ENCODE assay signal across 8 cellular contexts in the genomic region with DNA sequence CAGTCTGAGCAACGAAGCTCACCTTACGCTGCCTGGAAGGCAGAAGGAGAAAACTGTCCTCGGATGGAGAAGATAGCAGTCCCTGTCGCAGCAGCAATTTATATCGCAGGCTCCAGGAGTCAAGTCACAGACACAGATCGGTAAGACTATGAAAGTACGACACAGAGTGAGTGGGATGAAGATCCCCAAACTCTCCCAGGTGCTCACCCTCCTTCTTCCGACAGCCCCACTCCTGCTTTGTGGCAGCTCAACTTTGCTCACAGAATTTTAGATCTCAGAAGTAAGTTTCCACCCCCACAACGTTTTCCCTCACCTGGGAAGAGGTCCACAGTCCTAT. TPM values are rescaled to one million over a fixed set of nuclear protein-coding genes. Genes with fewer than 3 reads are reported as not detected.
DNase-seq lines count a peak whose midpoint lies in the region; ATAC-seq, FAIRE-seq and TF ChIP-seq lines count a peak whose summit lies in the region.

No MANE protein-coding gene starts in this region.

- no peaks in the 10 kb centered on the region for H3K27me3 ChIP-seq in suprapubic skin

- H3K9me3 ChIP-seq in kidney (ENCODE audit: control insufficient read depth in 1 of 2, low read length in 2 of 2) (no peaks in the 10 kb centered on the region), suprapubic skin (no peaks in the 10 kb centered on the region)

- 1% methylated on average over 9 of the region's 9 CpGs for WGBS in suprapubic skin

- H3K4me3 ChIP-seq in AG09309 (ENCODE audit: control insufficient read depth, low read depth, low read length) (peak overlapping the region; percentile 61), HFF-Myc (replicated peaks; ENCODE audit: low read depth, low read length) (peak overlapping the region; percentile 92), kidney (ENCODE audit: low read length in 2 of 2) (peak overlapping the region; percentile 95 to 99), suprapubic skin (peak overlapping the region; percentile 73)

- peaks cover 42% of the 10 kb centered on the region for H3K4me1 Mint-ChIP-seq in activated naive CD8-positive, alpha-beta T cell treated with anti-CD3 and anti-CD28 coated beads, Interleukin-2, amount 50 U/mL, for 24 hours

- peaks cover 38% of the 10 kb centered on the region for H3K36me3 Mint-ChIP-seq in activated naive CD8-positive, alpha-beta T cell treated with anti-CD3 and anti-CD28 coated beads, Interleukin-2, amount 50 U/mL, for 24 hours (ENCODE audit: low read depth)

- H3K4me3 Mint-ChIP-seq in activated naive CD8-positive, alpha-beta T cell treated with anti-CD3 and anti-CD28 coated beads, Interleukin-2, amount 50 U/mL, for 24 hours: peak overlapping the region; percentile 94

- no peak for TF ChIP-seq EP300 in suprapubic skin (IDR thresholded peaks at IDR 0.05)

- intact Hi-C loops in kidney (cut with DNase I): loop anchor here (10.0 kb wide), 1 partner anchor 152 kb away; no protein-coding TSS in a partner anchor

- H3K36me3 ChIP-seq in kidney (ENCODE audit: control insufficient read depth in 1 of 2, insufficient read depth in 2 of 2, low read length in 2 of 2) (peaks cover 4 to 7% of the 10 kb centered on the region in 2 donors), suprapubic skin (peaks cover 16% of the 10 kb centered on the region)

- peak overlapping the region; percentile 62 to 84 for H3K27ac ChIP-seq in kidney (ENCODE audit: low read depth in 2 of 2, low read length in 2 of 2)
- H3K27ac ChIP-seq in suprapubic skin: peak overlapping the region; percentile 82

- no peak for DNase-seq in AG09309 (ENCODE audit: low read depth)
- no peak for DNase-seq in HFF-Myc (ENCODE audit: extremely low read depth, low read depth)
- no peak for DNase-seq in activated naive CD8-positive, alpha-beta T cell treated with anti-CD3 and anti-CD28 coated beads, Interleukin-2, amount 50 U/mL, for 24 hours
- no peak for DNase-seq in kidney
- DNase-seq in suprapubic skin (ENCODE audit: low spot score in 2 of 2): no peak
- DNase-seq in ACHN: no peak
- DNase-seq in GDM1 (lab: John Stamatoyannopoulos, UW): no peak

- TF ChIP-seq POLR2A in suprapubic skin (IDR thresholded peaks at IDR 0.05): no peak

- no peaks in the 10 kb centered on the region for H3K9me3 Mint-ChIP-seq in activated naive CD8-positive, alpha-beta T cell treated with anti-CD3 and anti-CD28 coated beads, Interleukin-2, amount 50 U/mL, for 24 hours

- no peak for FAIRE-seq in kidney (lab: Jason Lieb, UNC)

- peak overlapping the region; percentile 90 to 99 for H3K9ac ChIP-seq in kidney (ENCODE audit: low read length in 2 of 2)

- H3K27ac Mint-ChIP-seq in activated naive CD8-positive, alpha-beta T cell treated with anti-CD3 and anti-CD28 coated beads, Interleukin-2, amount 50 U/mL, for 24 hours: peak overlapping the region; percentile 90

- H3K27me3 Mint-ChIP-seq in activated naive CD8-positive, alpha-beta T cell treated with anti-CD3 and anti-CD28 coated beads, Interleukin-2, amount 50 U/mL, for 24 hours: no peaks in the 10 kb centered on the region

- no peak for ATAC-seq in activated naive CD8-positive, alpha-beta T cell treated with anti-CD3 and anti-CD28 coated beads, Interleukin-2, amount 50 U/mL, for 24 hours
- ATAC-seq in GM18502 (IDR thresholded peaks at IDR 0.05; ENCODE audit: poor library complexity, unreplicated experiment): no peak

- TF ChIP-seq CTCF in AG09309 (IDR thresholded peaks at IDR 0.05; ENCODE audit: control insufficient read depth, insufficient read depth, low read depth, low read length, missing control alignments) (no peak), HFF-Myc (IDR thresholded peaks at IDR 0.05; ENCODE audit: low read depth, low read length, missing control alignments) (no peak), kidney (IDR thresholded peaks at IDR 0.05; ENCODE audit: borderline replicate concordance, extremely low read depth, insufficient read depth) (no peak), suprapubic skin (IDR thresholded peaks at IDR 0.05) (no peak)

- H3K4me1 ChIP-seq in kidney (ENCODE audit: control insufficient read depth in 1 of 2, insufficient read depth in 1 of 2, low read depth in 1 of 2, low read length in 2 of 2) (peaks cover 0 to 11% of the 10 kb centered on the region in 2 donors), suprapubic skin (peaks cover 30% of the 10 kb centered on the region)

- in situ Hi-C loops in ACHN (cut with HindIII; ENCODE audit: low pct_ligation_motif_present, low pct_unique_long_range_greater_than_20kb, low sequenced_read_pairs): no loop called here

RNA-seq across cellular contexts. Expression of a gene that starts 0.4 kb away (rescaled TPM):
- 46.3 TPM for total RNA-seq in kidney
- polyA plus RNA-seq in kidney (ENCODE audit: insufficient read depth, low read depth, low replicate concordance): 40.3 TPM
- total RNA-seq in suprapubic skin: 10 to 100 TPM; 18.3 to 26.2 (median 22.7) TPM

RNA-seq across cellular contexts. Expression of a gene that starts 36.8 kb away (rescaled TPM):
- total RNA-seq in kidney (72.0 TPM), suprapubic skin (10 to 100 TPM; 24.9 to 44.6 (median 31.2) TPM)
- 23.6 TPM for polyA plus RNA-seq in kidney (ENCODE audit: insufficient read depth, low read depth, low replicate concordance)
